29 cellular contexts compared by ENCODE assay signal in genomic region chr11:47338396-47339241, GRCh38. TPM values are rescaled to one million over a fixed set of nuclear protein-coding genes. Genes with fewer than 3 reads are reported as not detected.
"Had no signal": no experiment of that assay in that cellular context is flagged by ENCODE, and none has a peak within 500 bp of the region (broad histone marks: within the 10 kb centered on the region; RNA-seq: fewer than 3 reads in every experiment).

No MANE protein-coding gene starts in this region.

- H3K36me3 Mint-ChIP-seq: activated naive CD4-positive, alpha-beta T cell treated with anti-CD3 and anti-CD28 coated beads, Interleukin-2, amount 10 ng/mL, durations not matched to agents 7 days and 5 days; activated naive CD8-positive, alpha-beta T cell treated with anti-CD3 and anti-CD28 coated beads for 36 hours; WTC11 had no signal

- H3K4me1 Mint-ChIP-seq: activated CD4-positive, alpha-beta T cell treated with anti-CD3 and anti-CD28 coated beads, Interleukin-2, amount 10 ng/mL, durations not matched to agents 24 days and 14 days; activated naive CD4-positive, alpha-beta T cell treated with anti-CD3 and anti-CD28 coated beads, Interleukin-2, amount 10 ng/mL, durations not matched to agents 7 days and 5 days; activated naive CD8-positive, alpha-beta T cell treated with anti-CD3 and anti-CD28 coated beads for 36 hours; WTC11 had no signal

- H3K27ac Mint-ChIP-seq: activated CD4-positive, alpha-beta T cell treated with anti-CD3 and anti-CD28 coated beads, Interleukin-2, amount 10 ng/mL, durations not matched to agents 24 days and 14 days; activated naive CD4-positive, alpha-beta T cell treated with anti-CD3 and anti-CD28 coated beads, Interleukin-2, amount 10 ng/mL, durations not matched to agents 7 days and 5 days; activated naive CD8-positive, alpha-beta T cell treated with anti-CD3 and anti-CD28 coated beads for 36 hours; activated T-helper 17 cell treated with anti-CD3 and anti-CD28 coated beads, Interleukin-2, amount 50 U/mL, for 72 hours; T-helper 1 cell treated with Interleukin-12 subunit alpha and Interleukin-12 subunit beta and Interleukin-4 antibody, amounts not matched to agents 30 μg/mL and 1 μg/mL, for 36 hours; WTC11 had no signal

- H3K9me3 ChIP-seq: MG63, Peyer's patch had no signal

- H3K27me3 ChIP-seq: MG63, Peyer's patch had no signal

- DNase-seq: activated CD4-positive, alpha-beta T cell treated with anti-CD3 and anti-CD28 coated beads, Interleukin-2, amount 10 ng/mL, durations not matched to agents 24 days and 14 days; activated CD4-positive, alpha-beta T cell treated with anti-CD3 and anti-CD28 coated beads, Interleukin-2, amount 50 U/mL, for 48 hours; activated CD4-positive, CD25-positive, alpha-beta regulatory T cell treated with anti-CD3 and anti-CD28 coated beads, Interleukin-2, amount 50 U/mL, for 72 hours; activated gamma-delta T cell; activated naive CD4-positive, alpha-beta T cell treated with anti-CD3 and anti-CD28 coated beads, Interleukin-2, amount 10 ng/mL, durations not matched to agents 7 days and 5 days; activated naive CD8-positive, alpha-beta T cell treated with anti-CD3 and anti-CD28 coated beads for 36 hours; activated T-cell treated with anti-CD3 and anti-CD28 coated beads for 4 hours; activated T-cell treated with anti-CD3 and anti-CD28 coated beads, Interleukin-2, amount 50 U/mL, for 48 hours; anterior cingulate cortex; central memory CD4-positive, alpha-beta T cell; MG63; MV-4-11; NCI-H1092 treated with DMSO at 0.1 percent for 48 hours; NCI-H1417 treated with DMSO at 0.1 percent for 48 hours; NCI-H1694; NCI-H2029; NCI-H2107; NCI-H2171 treated with DMSO at 0.1 percent for 48 hours; NCI-H345; NCI-H510A; NCI-H69; Peyer's patch; SHP77 treated with DMSO at 0.1 percent for 48 hours had no signal

- H3K36me3 ChIP-seq: MG63, Peyer's patch had no signal

- H3K27me3 Mint-ChIP-seq: activated CD4-positive, alpha-beta T cell treated with anti-CD3 and anti-CD28 coated beads, Interleukin-2, amount 10 ng/mL, durations not matched to agents 24 days and 14 days; activated naive CD8-positive, alpha-beta T cell treated with anti-CD3 and anti-CD28 coated beads for 36 hours; activated T-helper 17 cell treated with anti-CD3 and anti-CD28 coated beads, Interleukin-2, amount 50 U/mL, for 72 hours had no signal

- ATAC-seq: activated T-helper 17 cell treated with anti-CD3 and anti-CD28 coated beads, Interleukin-2, amount 50 U/mL, for 72 hours; WTC11 had no signal

- H3K4me1 ChIP-seq: Peyer's patch had no signal

- H3K4me3 Mint-ChIP-seq: activated CD4-positive, alpha-beta T cell treated with anti-CD3 and anti-CD28 coated beads, Interleukin-2, amount 10 ng/mL, durations not matched to agents 24 days and 14 days; activated naive CD4-positive, alpha-beta T cell treated with anti-CD3 and anti-CD28 coated beads, Interleukin-2, amount 10 ng/mL, durations not matched to agents 7 days and 5 days; activated naive CD8-positive, alpha-beta T cell treated with anti-CD3 and anti-CD28 coated beads for 36 hours; activated T-helper 17 cell treated with anti-CD3 and anti-CD28 coated beads, Interleukin-2, amount 50 U/mL, for 72 hours; T-helper 1 cell treated with Interleukin-12 subunit alpha and Interleukin-12 subunit beta and Interleukin-4 antibody, amounts not matched to agents 30 μg/mL and 1 μg/mL, for 36 hours; WTC11 had no signal

- H3K27ac ChIP-seq: Peyer's patch, RWPE1 had no signal

- H3K4me3 ChIP-seq: MG63, Peyer's patch had no signal

- H3K9me3 Mint-ChIP-seq: activated CD4-positive, alpha-beta T cell treated with anti-CD3 and anti-CD28 coated beads, Interleukin-2, amount 10 ng/mL, durations not matched to agents 24 days and 14 days; activated naive CD4-positive, alpha-beta T cell treated with anti-CD3 and anti-CD28 coated beads, Interleukin-2, amount 10 ng/mL, durations not matched to agents 7 days and 5 days; activated naive CD8-positive, alpha-beta T cell treated with anti-CD3 and anti-CD28 coated beads for 36 hours; activated T-helper 17 cell treated with anti-CD3 and anti-CD28 coated beads, Interleukin-2, amount 50 U/mL, for 72 hours; T-helper 1 cell treated with Interleukin-12 subunit alpha and Interleukin-12 subunit beta and Interleukin-4 antibody, amounts not matched to agents 30 μg/mL and 1 μg/mL, for 36 hours; WTC11 had no signal

RNA-seq across cellular contexts. Expression of gene MYBPC3, which starts 13.9 kb away (rescaled TPM):
- total RNA-seq: activated CD4-positive, alpha-beta T cell treated with anti-CD3 and anti-CD28 coated beads, Interleukin-2, amount 10 ng/mL, durations not matched to agents 24 days and 14 days; activated CD8-positive, alpha-beta memory T cell treated with anti-CD3 and anti-CD28 coated beads for 36 hours; activated naive CD8-positive, alpha-beta T cell treated with anti-CD3 and anti-CD28 coated beads for 36 hours; activated T-helper 17 cell treated with anti-CD3 and anti-CD28 coated beads, Interleukin-2, amount 50 U/mL, for 72 hours; Peyer's patch; SK-MEL-5 had no signal

RNA-seq across cellular contexts. Expression of gene SPI1, which starts 39.7 kb away (rescaled TPM):
- total RNA-seq: activated CD4-positive, alpha-beta T cell treated with anti-CD3 and anti-CD28 coated beads, Interleukin-2, amount 10 ng/mL, durations not matched to agents 24 days and 14 days; activated CD8-positive, alpha-beta memory T cell treated with anti-CD3 and anti-CD28 coated beads for 36 hours; SK-MEL-5 had no signal
